8 cellular contexts compared by ENCODE assay signal in genomic region chr6:30130887-30131862, GRCh38. TPM values are rescaled to one million over a fixed set of nuclear protein-coding genes. Genes with fewer than 3 reads are reported as not detected.
DNase-seq lines count a peak whose midpoint lies in the region; ATAC-seq and TF ChIP-seq lines count a peak whose summit lies in the region.

No MANE protein-coding gene starts in this region.

- no TSS peak for BruUV-seq in A673 (replicated peaks; lab: Mats Ljungman, UMichigan)

- no peak overlapping the region for H3K27ac Mint-ChIP-seq in neural progenitor cell

- H2AFZ ChIP-seq in neural progenitor cell (replicated peaks): no peak overlapping the region

- no peak overlapping the region for H3K9ac ChIP-seq in neural progenitor cell

- no peak overlapping the region for H3K4me2 ChIP-seq in neural progenitor cell

- H3K27me3 Mint-ChIP-seq in neural progenitor cell (ENCODE audit: insufficient read depth, low read depth): peaks cover 56% of the 10 kb centered on the region

- H3K4me3 Mint-ChIP-seq in neural progenitor cell: peak overlapping the region; percentile 8

- no peak overlapping the region for H3K4me3 ChIP-seq in A673 (ENCODE audit: low read depth, low read length, poor library complexity, severe bottlenecking)
- no peak overlapping the region for H3K4me3 ChIP-seq in RWPE2 (ENCODE audit: severe bottlenecking)
- no peak overlapping the region for H3K4me3 ChIP-seq in fibroblast of the aortic adventitia (ENCODE audit: low read depth, low read length)
- H3K4me3 ChIP-seq in neural progenitor cell: no peak overlapping the region

- H3K79me2 ChIP-seq in neural progenitor cell (ENCODE audit: low read depth): no peaks in the 10 kb centered on the region

- no peaks in the 10 kb centered on the region for H4K20me1 ChIP-seq in neural progenitor cell (ENCODE audit: low read depth)

- peaks cover 5% of the 10 kb centered on the region for H3F3A ChIP-seq in neural progenitor cell (ENCODE audit: low read depth)

- no peaks in the 10 kb centered on the region for H3K36me3 Mint-ChIP-seq in neural progenitor cell

- TF ChIP-seq CTCF in A673 (conservative IDR thresholded peaks at IDR 0.05; ENCODE audit: low read depth, low read length): peak; percentile 100
- peak; percentile 98 for TF ChIP-seq CTCF in RWPE2 (IDR thresholded peaks at IDR 0.05; ENCODE audit: poor library complexity, severe bottlenecking)
- TF ChIP-seq CTCF in fibroblast of the aortic adventitia (IDR thresholded peaks at IDR 0.05; ENCODE audit: insufficient read depth, low read length): peak; percentile 99
- peak; percentile 99 for TF ChIP-seq CTCF in neural progenitor cell (IDR thresholded peaks at IDR 0.05)

- H3K9me3 Mint-ChIP-seq in neural progenitor cell: no peaks in the 10 kb centered on the region

- H3K27me3 ChIP-seq in A673 (replicated peaks; ENCODE audit: insufficient read depth, low read depth, low read length, poor library complexity) (peaks cover 41% of the 10 kb centered on the region), RWPE2 (ENCODE audit: insufficient read depth, poor library complexity, severe bottlenecking) (no peaks in the 10 kb centered on the region), neural progenitor cell (peaks cover 84% of the 10 kb centered on the region)

- intact Hi-C loops in A673 (cut with micrococcal nuclease; ENCODE audit: unreplicated experiment): loop anchor here (1.0 to 5.0 kb wide), 2 partner anchors 28 to 284 kb away; no protein-coding TSS in a partner anchor

- peak; percentile 88 for DNase-seq in A673 (ENCODE audit: low spot score)
- peak; percentile 79 for DNase-seq in LHCN-M2 (ENCODE audit: low read depth)
- DNase-seq in RWPE2 (ENCODE audit: low spot score): no peak
- DNase-seq in activated T-helper 1 cell treated with anti-CD3 and anti-CD28 coated beads, Interleukin-2, amount 50 U/mL, for 16 hours (ENCODE audit: low read depth in 1 of 2, low spot score in 1 of 2): peak; percentile 23 to 44
- DNase-seq in fibroblast of the aortic adventitia (ENCODE audit: low read depth): peak; percentile 87
- DNase-seq in neural progenitor cell (ENCODE audit: low spot score): peak; percentile 92
- peak; percentile 76 for DNase-seq in stromal cell of bone marrow (ENCODE audit: low read depth)

- POLR2A ChIA-PET in A673 (lab: Charles Lee; ENCODE audit: low non-redundant PET): no interaction called here

- no peaks in the 10 kb centered on the region for H3K36me3 ChIP-seq in A673 (ENCODE audit: insufficient read depth, low read length, poor library complexity, severe bottlenecking)
- H3K36me3 ChIP-seq in RWPE2 (ENCODE audit: low read depth): no peaks in the 10 kb centered on the region
- no peaks in the 10 kb centered on the region for H3K36me3 ChIP-seq in neural progenitor cell

- H3K9me3 ChIP-seq in A673 (ENCODE audit: low read depth, low read length, poor library complexity, severe bottlenecking) (no peaks in the 10 kb centered on the region), RWPE2 (ENCODE audit: severe bottlenecking) (no peaks in the 10 kb centered on the region), neural progenitor cell (ENCODE audit: low read depth) (no peaks in the 10 kb centered on the region)

- H3K4me1 ChIP-seq in A673 (ENCODE audit: insufficient read depth, low read length, poor library complexity, severe bottlenecking) (no peaks in the 10 kb centered on the region), RWPE2 (ENCODE audit: insufficient read depth, poor library complexity, severe bottlenecking) (no peaks in the 10 kb centered on the region), neural progenitor cell (no peaks in the 10 kb centered on the region)

- ATAC-seq in GM18502 (IDR thresholded peaks at IDR 0.05; ENCODE audit: poor library complexity, unreplicated experiment) (peak; percentile 60), RWPE2 (ENCODE audit: low read depth) (peak; percentile 89)

- peaks cover 9% of the 10 kb centered on the region for H3K4me1 Mint-ChIP-seq in neural progenitor cell

- CTCF ChIA-PET in A673 (lab: Charles Lee): interaction anchor here (0.5 to 4.0 kb wide), 8 partner anchors 12 to 81 kb away, joined by 3 to 47 read pairs (median 6); no protein-coding TSS in a partner anchor

- H3K27ac ChIP-seq in A673 (ENCODE audit: low read depth, low read length, poor library complexity, severe bottlenecking): no peak overlapping the region
- no peak overlapping the region for H3K27ac ChIP-seq in RWPE2 (ENCODE audit: poor library complexity, severe bottlenecking)
- no peak overlapping the region for H3K27ac ChIP-seq in neural progenitor cell

RNA-seq across cellular contexts. Expression of gene TRIM40, which starts 4.8 kb away (rescaled TPM):
- total RNA-seq in A673 (2021) (not detected in 2 replicates), LHCN-M2 (2014; rRNA removed) (not detected in 2 replicates), fibroblast of the aortic adventitia (ENCODE audit: low replicate concordance) (not detected in 2 replicates), neural progenitor cell (ENCODE audit: low replicate concordance) (not detected in 2 replicates)
- not detected for polyA plus RNA-seq in LHCN-M2 (2012)

RNA-seq across cellular contexts. Expression of gene TRIM31, which starts 18.3 kb away (rescaled TPM):
- total RNA-seq in A673 (2021) (not detected in 2 replicates), LHCN-M2 (2014; rRNA removed) (not detected in 2 replicates), fibroblast of the aortic adventitia (ENCODE audit: low replicate concordance) (not detected in 2 replicates), neural progenitor cell (ENCODE audit: low replicate concordance) (not detected in 2 replicates)
- not detected for polyA plus RNA-seq in LHCN-M2 (2012)

RNA-seq across cellular contexts. Expression of gene TRIM10, which starts 29.8 kb away (rescaled TPM):
- not detected in 2 replicates for total RNA-seq in A673 (2021)
- total RNA-seq in LHCN-M2 (2014; rRNA removed): not detected in 2 replicates
- not detected for polyA plus RNA-seq in LHCN-M2 (2012)
- not detected in 2 replicates for total RNA-seq in fibroblast of the aortic adventitia (ENCODE audit: low replicate concordance)
- total RNA-seq in neural progenitor cell (ENCODE audit: low replicate concordance): not detected in 2 replicates

RNA-seq across cellular contexts. Expression of gene TRIM15, which starts 32.2 kb away (rescaled TPM):
- total RNA-seq in A673 (2021) (not detected in 2 replicates), LHCN-M2 (2014; rRNA removed) (not detected in 2 replicates), fibroblast of the aortic adventitia (ENCODE audit: low replicate concordance) (not detected in 2 replicates), neural progenitor cell (ENCODE audit: low replicate concordance) (not detected in 2 replicates)
- not detected for polyA plus RNA-seq in LHCN-M2 (2012)

RNA-seq across cellular contexts. Expression of gene RNF39, which starts 55.6 kb away (rescaled TPM):
- total RNA-seq in A673 (2021): not detected in 2 replicates
- not detected in 2 replicates for total RNA-seq in LHCN-M2 (2014; rRNA removed)
- polyA plus RNA-seq in LHCN-M2 (2012): 0.56 TPM
- total RNA-seq in fibroblast of the aortic adventitia (ENCODE audit: low replicate concordance): not detected in 2 replicates
- total RNA-seq in neural progenitor cell (ENCODE audit: low replicate concordance): not detected in 2 replicates
